In genomic region chr19:37111753-37112152, GRCh38 we compare ENCODE assay signal across 8 cellular contexts. TPM values are rescaled to one million over a fixed set of nuclear protein-coding genes. Genes with fewer than 3 reads are reported as not detected.
DNase-seq lines count a peak whose midpoint lies in the region; ATAC-seq and TF ChIP-seq lines count a peak whose summit lies in the region.
"Not testable (repeated sequence)": the region's sequence is repeated elsewhere in the genome, so short reads cannot be mapped to it uniquely, and the experiment has no call there.

No MANE protein-coding gene starts in this region.

- H3K27me3 ChIP-seq in DND-41 (ENCODE audit: insufficient read depth, low read length, poor library complexity); SJCRH30; foreskin keratinocyte; muscle layer of duodenum (ENCODE audit: low read depth, low read length): not testable (repeated sequence)

- H3K4me3 Mint-ChIP-seq in MCF 10A (ENCODE audit: unreplicated experiment): not testable (repeated sequence)

- peaks cover 56% of the 10 kb centered on the region for H3K36me3 Mint-ChIP-seq in MCF 10A (ENCODE audit: insufficient read depth, unreplicated experiment)

- not testable (repeated sequence) for H3K27me3 Mint-ChIP-seq in MCF 10A (ENCODE audit: insufficient read depth, unreplicated experiment)

- CTCF ChIA-PET in MCF 10A (lab: Yijun Ruan, JAX): not testable (repeated sequence)

- H2AFZ ChIP-seq in DND-41 (ENCODE audit: low read depth, low read length): not testable (repeated sequence)

- TF ChIP-seq CTCF in 22Rv1 (IDR thresholded peaks at IDR 0.05): peak; percentile 25
- peak; percentile 52 for TF ChIP-seq CTCF in DND-41 (IDR thresholded peaks at IDR 0.05; ENCODE audit: borderline replicate concordance, extremely low read depth, low read length, poor library complexity, severe bottlenecking)
- not testable (repeated sequence) for TF ChIP-seq CTCF in MCF 10A (IDR thresholded peaks at IDR 0.05; ENCODE audit: unreplicated experiment)
- TF ChIP-seq CTCF in foreskin keratinocyte (conservative IDR thresholded peaks at IDR 0.05): peak; percentile 45

- TF ChIP-seq RAD21 in Ishikawa (IDR thresholded peaks at IDR 0.05; ENCODE audit: low read depth): 0 out of 2 replicates have a peak, but pooled peaks have one; percentile 12

- H3K4me1 Mint-ChIP-seq in MCF 10A (ENCODE audit: insufficient read depth, unreplicated experiment): not testable (repeated sequence)

- not testable (repeated sequence) for H3K4me2 ChIP-seq in DND-41 (ENCODE audit: insufficient read depth, low read length)

- ATAC-seq in DND-41 (ENCODE audit: insufficient read depth, low read depth); foreskin keratinocyte: not testable (repeated sequence)

- not testable (repeated sequence) for H3K9ac ChIP-seq in DND-41 (ENCODE audit: low read depth, low read length)

- DNase-seq in DND-41, foreskin keratinocyte: not testable (repeated sequence)
- DNase-seq in NCI-H69 (lab: John Stamatoyannopoulos, UW) (peak; percentile 40), SJCRH30 (peak; percentile 12 to 62), MCF 10A (ENCODE audit: unreplicated experiment) (peak; percentile 9)

- H3K4me3 ChIP-seq in DND-41 (ENCODE audit: low read depth in 1 of 2, low read length in 2 of 2); SJCRH30: not testable (repeated sequence)
- peak overlapping the region; percentile 7 to 62 for H3K4me3 ChIP-seq in muscle layer of duodenum (ENCODE audit: low read depth in 1 of 2, low read length in 2 of 2)

- not testable (repeated sequence) for BruUV-seq in MCF 10A (replicated peaks; lab: Mats Ljungman, UMichigan)

- intact Hi-C loops in MCF 10A (cut with micrococcal nuclease): not testable (repeated sequence)

- POLR2A ChIA-PET in MCF 10A (lab: Yijun Ruan, JAX): not testable (repeated sequence)

- not testable (repeated sequence) for H3K27ac Mint-ChIP-seq in MCF 10A (ENCODE audit: low read depth, unreplicated experiment)

- peaks cover 57% of the 10 kb centered on the region for H3K9me3 ChIP-seq in DND-41 (ENCODE audit: insufficient read depth, low read length, severe bottlenecking)
- peaks cover 65% of the 10 kb centered on the region for H3K9me3 ChIP-seq in SJCRH30 (replicated peaks)
- H3K9me3 ChIP-seq in muscle layer of duodenum (ENCODE audit: control insufficient read depth in 1 of 2, low read length in 2 of 2): peaks cover 43 to 89% of the 10 kb centered on the region in 2 donors

- H4K20me1 ChIP-seq in DND-41 (ENCODE audit: insufficient read depth, low read length): not testable (repeated sequence)

- TF ChIP-seq EP300 in Ishikawa (IDR thresholded peaks at IDR 0.05; ENCODE audit: borderline replicate concordance): not testable (repeated sequence)

- H3K9me3 Mint-ChIP-seq in MCF 10A (ENCODE audit: unreplicated experiment): peaks cover 22% of the 10 kb centered on the region

- H3K79me2 ChIP-seq in DND-41 (ENCODE audit: insufficient read depth, low read length): not testable (repeated sequence)

- H3K27ac ChIP-seq in 22Rv1; DND-41 (ENCODE audit: low read length); SJCRH30; foreskin keratinocyte; muscle layer of duodenum (ENCODE audit: low read length): not testable (repeated sequence)

- H3K36me3 ChIP-seq in DND-41 (ENCODE audit: insufficient read depth, low read length): peaks cover 89% of the 10 kb centered on the region
- H3K36me3 ChIP-seq in SJCRH30: peaks cover 52% of the 10 kb centered on the region
- H3K36me3 ChIP-seq in muscle layer of duodenum (ENCODE audit: control insufficient read depth in 1 of 2, insufficient read depth in 2 of 2, low read length in 2 of 2): peaks cover 22 to 97% of the 10 kb centered on the region in 2 donors

- not testable (repeated sequence) for H3K4me1 ChIP-seq in DND-41 (ENCODE audit: insufficient read depth, low read length); SJCRH30; foreskin keratinocyte; muscle layer of duodenum (ENCODE audit: control insufficient read depth in 1 of 2, insufficient read depth in 2 of 2, low read length in 2 of 2)

RNA-seq across cellular contexts. Expression of gene ZNF420, which starts 33.5 kb away (rescaled TPM):
- 20.9 and 21.8 TPM in 2 replicates for total RNA-seq in SJCRH30 (2014; rRNA removed; shearing (Covaris generic))
- 9.0 and 11.0 TPM in 2 replicates for total RNA-seq in MCF 10A (2022)
- 3.7 and 4.7 TPM in 2 replicates for total RNA-seq in foreskin keratinocyte
- polyA plus RNA-seq in foreskin keratinocyte: 1.4 and 1.7 TPM in 2 replicates
